16 cellular contexts compared by ENCODE assay signal in the genomic region with DNA sequence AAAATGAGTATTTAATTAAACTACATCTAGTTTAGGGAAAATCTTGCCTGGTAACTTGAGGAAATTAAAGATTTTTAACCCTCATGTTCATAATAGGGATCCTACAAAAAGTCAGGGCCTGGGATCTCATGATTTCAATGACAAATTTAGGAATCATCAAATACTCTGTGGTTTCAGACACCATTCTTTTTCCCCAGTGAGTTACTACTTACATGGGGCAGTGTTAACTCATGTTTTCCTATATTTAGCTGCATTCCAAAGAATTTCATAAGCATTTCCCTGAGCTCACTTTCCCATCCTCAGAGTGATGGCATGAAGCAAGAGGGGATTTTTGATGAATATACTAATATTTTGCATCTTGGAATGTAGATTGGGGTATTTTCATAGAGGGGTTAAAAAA.
DNase-seq lines count a peak whose midpoint lies in the region; ATAC-seq and TF ChIP-seq lines count a peak whose summit lies in the region.
"Had no signal": no experiment of that assay in that cellular context is flagged by ENCODE, and none has a peak within 500 bp of the region (broad histone marks: within the 10 kb centered on the region; RNA-seq: fewer than 3 reads in every experiment).

No MANE protein-coding gene starts in this region.

- peak overlapping the region; percentile 28 for H3K9ac ChIP-seq in fibroblast of lung (ENCODE audit: insufficient read depth, low read length)

- H3K79me2 ChIP-seq in fibroblast of lung (ENCODE audit: control insufficient read depth, insufficient read depth, low read length): no peaks in the 10 kb centered on the region

- ATAC-seq in RWPE2 (ENCODE audit: low read depth) (peak; percentile 40; the same call in 1 of the 3 replicates), omental fat pad (ENCODE audit: low FRiP score) (peak; percentile 71), GM18907 (IDR thresholded peaks at IDR 0.05; ENCODE audit: unreplicated experiment) (no peak)
- ATAC-seq in naive thymus-derived CD4-positive, alpha-beta T cell: no peak
- ATAC-seq: activated T-cell treated with anti-CD3 and anti-CD28 coated beads, Interleukin-2, amount 50 U/mL, for 72 hours; left lobe of liver; psoas muscle had no signal

- DNase-seq in AG20443 (ENCODE audit: low spot score) (peak; percentile 57), RWPE2 (ENCODE audit: low spot score) (no peak), fibroblast of lung (ENCODE audit: low read depth in 2 of 2) (peak; percentile 71 to 77), omental fat pad (ENCODE audit: low spot score) (no peak), NCI-H1048 (lab: John Stamatoyannopoulos, UW) (no peak), H7 (no peak)
- DNase-seq in naive thymus-derived CD4-positive, alpha-beta T cell: no peak
- DNase-seq: activated CD4-positive, alpha-beta T cell treated with anti-CD3 and anti-CD28 coated beads, Interleukin-2, amount 50 U/mL, for 1 hour; activated T-cell treated with anti-CD3 and anti-CD28 coated beads, Interleukin-2, amount 50 U/mL, for 72 hours; colonic mucosa; NCI-H1436; NCI-H446 treated with DMSO at 0.1 percent for 48 hours; psoas muscle had no signal

- H2AFZ ChIP-seq in fibroblast of lung (ENCODE audit: low read length): no peak overlapping the region

- intact Hi-C loops in naive thymus-derived CD4-positive, alpha-beta T cell (cut with micrococcal nuclease): no loop called here

- no peaks in the 10 kb centered on the region for H3K4me1 ChIP-seq in RWPE2 (ENCODE audit: insufficient read depth, poor library complexity, severe bottlenecking)
- peaks cover 18% of the 10 kb centered on the region for H3K4me1 ChIP-seq in fibroblast of lung (ENCODE audit: control insufficient read depth, extremely low read depth, insufficient read depth, low read length)
- H3K4me1 ChIP-seq in naive thymus-derived CD4-positive, alpha-beta T cell (ENCODE audit: control insufficient read depth in 2 of 2, insufficient read depth in 2 of 2, low read length in 2 of 2): no peaks in the 10 kb centered on the region
- H3K4me1 ChIP-seq: colonic mucosa, psoas muscle had no signal

- no peak overlapping the region for H3K4me3 Mint-ChIP-seq in naive thymus-derived CD4-positive, alpha-beta T cell
- H3K4me3 Mint-ChIP-seq: activated T-cell treated with anti-CD3 and anti-CD28 coated beads, Interleukin-2, amount 50 U/mL, for 72 hours; B cell had no signal

- peaks cover 0 to 3% (median 0%) of the 10 kb centered on the region in 11 donors for H3K9me3 Mint-ChIP-seq in naive thymus-derived CD4-positive, alpha-beta T cell

- H3K4me3 ChIP-seq in RWPE2 (ENCODE audit: severe bottlenecking) (no peak overlapping the region), fibroblast of lung (replicated peaks in 1 of 4; ENCODE audit: control extremely low read depth in 1 of 4, insufficient read depth in 1 of 4, low read depth in 3 of 4, low read length in 4 of 4) (no peak overlapping the region), H7 (ENCODE audit: insufficient read depth, low read depth, low read length) (no peak overlapping the region)
- H3K4me3 ChIP-seq in naive thymus-derived CD4-positive, alpha-beta T cell (ENCODE audit: low read length): no peak overlapping the region
- H3K4me3 ChIP-seq: colonic mucosa, psoas muscle had no signal

- H3K4me2 ChIP-seq in fibroblast of lung (ENCODE audit: extremely low read depth, insufficient read depth, low read length): peak overlapping the region; percentile 37

- no peak overlapping the region for H3K27ac Mint-ChIP-seq in naive thymus-derived CD4-positive, alpha-beta T cell
- H3K27ac Mint-ChIP-seq: activated T-cell treated with anti-CD3 and anti-CD28 coated beads, Interleukin-2, amount 50 U/mL, for 72 hours; B cell had no signal

- CTCF ChIA-PET in naive thymus-derived CD4-positive, alpha-beta T cell (lab: Charles Lee): no interaction called here

- H4K20me1 ChIP-seq in fibroblast of lung (ENCODE audit: control insufficient read depth, extremely low read depth, insufficient read depth, low read length): no peaks in the 10 kb centered on the region

- H3K4me1 Mint-ChIP-seq in naive thymus-derived CD4-positive, alpha-beta T cell: no peaks in the 10 kb centered on the region
- H3K4me1 Mint-ChIP-seq: B cell had no signal

- POLR2A ChIA-PET in naive thymus-derived CD4-positive, alpha-beta T cell (lab: Charles Lee): no interaction called here

- no peaks in the 10 kb centered on the region for H3K27me3 Mint-ChIP-seq in naive thymus-derived CD4-positive, alpha-beta T cell
- H3K27me3 Mint-ChIP-seq: B cell had no signal

- TF ChIP-seq CTCF in RWPE2 (IDR thresholded peaks at IDR 0.05; ENCODE audit: poor library complexity, severe bottlenecking) (no peak), fibroblast of lung (conservative IDR thresholded peaks at IDR 0.05 in 1 of 2, IDR thresholded peaks at IDR 0.05 in 1 of 2; ENCODE audit: low read depth in 1 of 2, low read length in 2 of 2) (no peak), omental fat pad (IDR thresholded peaks at IDR 0.05) (no peak)

- H3K36me3 Mint-ChIP-seq in naive thymus-derived CD4-positive, alpha-beta T cell: no peaks in the 10 kb centered on the region

- no peaks in the 10 kb centered on the region for H3K9me3 ChIP-seq in RWPE2 (ENCODE audit: severe bottlenecking)
- no peaks in the 10 kb centered on the region for H3K9me3 ChIP-seq in fibroblast of lung (ENCODE audit: control insufficient read depth, insufficient read depth, low read depth, low read length)
- H3K9me3 ChIP-seq in naive thymus-derived CD4-positive, alpha-beta T cell (ENCODE audit: control insufficient read depth in 2 of 3, low read length in 3 of 3): no peaks in the 10 kb centered on the region
- H3K9me3 ChIP-seq: colonic mucosa, psoas muscle had no signal

- H3K27me3 ChIP-seq in RWPE2 (ENCODE audit: insufficient read depth, poor library complexity, severe bottlenecking): no peaks in the 10 kb centered on the region
- H3K27me3 ChIP-seq in fibroblast of lung (ENCODE audit: control insufficient read depth, insufficient read depth, low read length): no peaks in the 10 kb centered on the region
- no peaks in the 10 kb centered on the region for H3K27me3 ChIP-seq in H7 (ENCODE audit: control insufficient read depth, insufficient read depth, low read length)
- H3K27me3 ChIP-seq in naive thymus-derived CD4-positive, alpha-beta T cell (ENCODE audit: control insufficient read depth in 2 of 2, insufficient read depth in 2 of 2, low read length in 2 of 2): no peaks in the 10 kb centered on the region
- H3K27me3 ChIP-seq: colonic mucosa had no signal

- H3K27ac ChIP-seq in RWPE2 (ENCODE audit: poor library complexity, severe bottlenecking): no peak overlapping the region
- peak overlapping the region; percentile 72 for H3K27ac ChIP-seq in fibroblast of lung (ENCODE audit: insufficient read depth, low read length)
- H3K27ac ChIP-seq in naive thymus-derived CD4-positive, alpha-beta T cell (ENCODE audit: low read depth, low read length): no peak overlapping the region
- H3K27ac ChIP-seq: colonic mucosa, psoas muscle had no signal

- H3K36me3 ChIP-seq in RWPE2 (ENCODE audit: low read depth): no peaks in the 10 kb centered on the region
- no peaks in the 10 kb centered on the region for H3K36me3 ChIP-seq in fibroblast of lung (ENCODE audit: control insufficient read depth, insufficient read depth, low read length)
- H3K36me3 ChIP-seq in H7 (replicated peaks; ENCODE audit: control insufficient read depth, insufficient read depth, low read length): no peaks in the 10 kb centered on the region
- H3K36me3 ChIP-seq in naive thymus-derived CD4-positive, alpha-beta T cell (ENCODE audit: control insufficient read depth in 2 of 3, insufficient read depth in 3 of 3, low read length in 3 of 3): no peaks in the 10 kb centered on the region
- H3K36me3 ChIP-seq: colonic mucosa had no signal

Comparison
In these comparisons a context has a peak if more than half of its experiments do, and no peak if none do; other contexts are left out.
1. DNase-seq: peak in AG20443 (single experiment) and fibroblast of lung (2 of 2); none in RWPE2 (single experiment), omental fat pad (single experiment), NCI-H1048 (single experiment), H7 (single experiment) and naive thymus-derived CD4-positive, alpha-beta T cell (0 of 9).
2. ATAC-seq: peak in RWPE2 (single experiment) and omental fat pad (single experiment); none in GM18907 (single experiment) and naive thymus-derived CD4-positive, alpha-beta T cell (single experiment).